Comparison of ENCODE assay signal across 18 cellular contexts in genomic region chr2:100909571-100909970, GRCh38.
"Had no signal": no experiment of that assay in that cellular context is flagged by ENCODE, and none has a peak within 500 bp of the region (broad histone marks: within the 10 kb centered on the region; RNA-seq: fewer than 3 reads in every experiment).

No MANE protein-coding gene starts in this region.

- H3K27ac Mint-ChIP-seq: activated CD4-positive, alpha-beta memory T cell treated with anti-CD3 and anti-CD28 coated beads for 36 hours; activated naive CD8-positive, alpha-beta T cell treated with anti-CD3 and anti-CD28 coated beads, Interleukin-2, amount 50 U/mL, for 24 hours; stimulated activated naive B cell treated with anti-CD40 and anti-IgM and Interleukin-4, amounts not matched to agents 10 μg/mL and 1 μg/mL and 100 μg/mL, for 72 hours had no signal

- H3K4me1 Mint-ChIP-seq: activated naive CD8-positive, alpha-beta T cell treated with anti-CD3 and anti-CD28 coated beads, Interleukin-2, amount 50 U/mL, for 24 hours; stimulated activated naive B cell treated with anti-CD40 and anti-IgM and Interleukin-4, amounts not matched to agents 10 μg/mL and 1 μg/mL and 100 μg/mL, for 72 hours had no signal

- H3K36me3 ChIP-seq: right lobe of liver, spleen had no signal

- H3K36me3 Mint-ChIP-seq: activated CD4-positive, alpha-beta memory T cell treated with anti-CD3 and anti-CD28 coated beads for 36 hours; stimulated activated naive B cell treated with anti-CD40 and anti-IgM and Interleukin-4, amounts not matched to agents 10 μg/mL and 1 μg/mL and 100 μg/mL, for 72 hours had no signal

- H3K4me3 ChIP-seq: ascending aorta, coronary artery, gastroesophageal sphincter, right lobe of liver, spleen had no signal

- H3K27ac ChIP-seq: ascending aorta, coronary artery, epithelial cell of prostate, gastroesophageal sphincter, right lobe of liver, spleen had no signal

- H3K27me3 ChIP-seq: ascending aorta, gastroesophageal sphincter, right lobe of liver had no signal

- DNase-seq: activated CD4-positive, alpha-beta memory T cell treated with anti-CD3 and anti-CD28 coated beads for 36 hours; activated naive CD4-positive, alpha-beta T cell; activated naive CD8-positive, alpha-beta T cell treated with anti-CD3 and anti-CD28 coated beads, Interleukin-2, amount 50 U/mL, for 24 hours; central memory CD4-positive, alpha-beta T cell; effector CD8-positive, alpha-beta T cell; kidney; right lobe of liver; spleen; stimulated activated CD4-positive, alpha-beta T cell treated with anti-CD3 and anti-CD28 coated beads, Interleukin-2, amount 100 ng/mL, for 24 hours; stimulated activated naive B cell treated with anti-CD40 and anti-IgM and Interleukin-4, amounts not matched to agents 10 μg/mL and 1 μg/mL and 100 μg/mL, for 72 hours; substantia nigra; T1000; trophoblast cell had no signal

- H3K9me3 Mint-ChIP-seq: activated CD4-positive, alpha-beta memory T cell treated with anti-CD3 and anti-CD28 coated beads for 36 hours; activated naive CD8-positive, alpha-beta T cell treated with anti-CD3 and anti-CD28 coated beads, Interleukin-2, amount 50 U/mL, for 24 hours; neural crest cell; stimulated activated naive B cell treated with anti-CD40 and anti-IgM and Interleukin-4, amounts not matched to agents 10 μg/mL and 1 μg/mL and 100 μg/mL, for 72 hours had no signal

- H3K4me3 Mint-ChIP-seq: activated CD4-positive, alpha-beta memory T cell treated with anti-CD3 and anti-CD28 coated beads for 36 hours; activated naive CD8-positive, alpha-beta T cell treated with anti-CD3 and anti-CD28 coated beads, Interleukin-2, amount 50 U/mL, for 24 hours; neural crest cell; stimulated activated naive B cell treated with anti-CD40 and anti-IgM and Interleukin-4, amounts not matched to agents 10 μg/mL and 1 μg/mL and 100 μg/mL, for 72 hours had no signal

- H3K27me3 Mint-ChIP-seq: activated naive CD8-positive, alpha-beta T cell treated with anti-CD3 and anti-CD28 coated beads, Interleukin-2, amount 50 U/mL, for 24 hours had no signal

- H3K4me1 ChIP-seq: ascending aorta, gastroesophageal sphincter, right lobe of liver had no signal

- H3K9me3 ChIP-seq: ascending aorta, gastroesophageal sphincter, right lobe of liver, spleen had no signal
